ENCODE assay signal across 8 cellular contexts in the genomic region with DNA sequence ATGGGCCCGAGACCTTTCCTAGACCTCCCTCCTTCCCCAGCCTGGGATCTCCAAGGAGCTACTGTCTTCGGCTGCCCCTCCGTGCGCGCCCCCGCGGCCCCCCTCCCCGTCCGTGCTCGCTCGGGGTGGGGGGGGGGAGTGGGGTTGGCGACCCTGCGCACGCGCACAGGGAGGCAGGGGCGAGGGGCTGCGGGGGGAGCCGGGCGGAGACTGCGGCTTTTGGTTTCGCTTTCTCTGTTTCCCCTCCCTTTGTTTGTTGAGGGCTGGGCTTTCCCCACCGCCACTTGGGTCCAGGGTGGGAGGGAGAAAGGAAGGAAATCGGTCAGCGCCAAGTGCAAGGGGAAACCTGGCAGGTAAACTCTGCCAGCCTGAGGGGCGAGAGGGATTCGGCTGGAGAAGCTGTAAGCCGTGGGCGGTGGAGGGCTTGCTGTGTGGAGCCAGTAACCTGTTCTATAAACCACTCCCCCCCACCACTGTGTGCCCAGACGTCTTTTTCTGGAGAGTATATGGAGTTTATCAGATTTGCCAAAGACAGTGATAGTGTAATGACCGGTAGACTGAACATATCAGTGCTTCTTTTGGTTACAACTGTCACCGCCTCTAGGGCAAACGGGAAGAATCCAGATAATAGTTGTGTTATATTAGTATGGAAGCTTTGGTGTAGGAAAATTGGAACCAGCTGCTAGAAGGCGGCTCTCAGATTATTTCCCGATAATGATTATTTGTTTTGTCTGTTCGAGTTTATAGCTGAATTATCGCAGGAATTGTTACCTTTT. TPM values are rescaled to one million over a fixed set of nuclear protein-coding genes. Genes with fewer than 3 reads are reported as not detected.
DNase-seq lines count a peak whose midpoint lies in the region; ATAC-seq and TF ChIP-seq lines count a peak whose summit lies in the region.

No MANE protein-coding gene starts in this region.

- TF ChIP-seq RAD21 in IMR-90 (IDR thresholded peaks at IDR 0.05; ENCODE audit: low read length), result no peak

- peak overlapping the region; percentile 75 for H3K56ac ChIP-seq in IMR-90 (ENCODE audit: extremely low read depth, insufficient read depth, low read length)

- no peak for TF ChIP-seq EP300 in ovary (IDR thresholded peaks at IDR 0.05)

- peak overlapping the region; percentile 96 for H3K14ac ChIP-seq in IMR-90 (replicated peaks; ENCODE audit: low read depth, low read length)

- peak overlapping the region; percentile 97 for H3K23ac ChIP-seq in IMR-90 (ENCODE audit: low read depth, low read length)

- ATAC-seq in GM21526 (IDR thresholded peaks at IDR 0.05; ENCODE audit: low FRiP score, unreplicated experiment) (peak; percentile 24), IMR-90 (ENCODE audit: low read depth) (peak; percentile 50)

- no peaks in the 10 kb centered on the region for H3K27me3 ChIP-seq in IMR-90 (ENCODE audit: control insufficient read depth, insufficient read depth, low read length)
- H3K27me3 ChIP-seq in SJCRH30, result no peaks in the 10 kb centered on the region
- no peaks in the 10 kb centered on the region for H3K27me3 ChIP-seq in ovary
- H3K27me3 ChIP-seq in thyroid gland, result no peaks in the 10 kb centered on the region

- intact Hi-C loops in IMR-90 (cut with micrococcal nuclease) (no loop called here), ovary (cut with DNase I) (loop anchor here in 1 of 4 donors (2.0 to 10.0 kb wide), 2 partner anchors 25 to 471 kb away; partner anchors contain the start of genes APTX, SMIM27 and TOPORS), thyroid gland (cut with DNase I) (no loop called here)

- peak overlapping the region; percentile 87 for H2AK5ac ChIP-seq in IMR-90 (ENCODE audit: low read depth, low read length)

- peaks cover 5% of the 10 kb centered on the region for H3K9me1 ChIP-seq in IMR-90 (ENCODE audit: insufficient read depth, low read length)

- TSS peak; percentile 52 for BruUV-seq in IMR-90 (replicated peaks; lab: Mats Ljungman, UMichigan)

- H3K79me1 ChIP-seq in IMR-90 (ENCODE audit: low read depth in 1 of 2, low read length in 2 of 2), result peaks cover 28 to 45% of the 10 kb centered on the region in 2 experiments

- no peak overlapping the region; the same call in 2 of the 3 replicates for H2BK15ac ChIP-seq in IMR-90 (ENCODE audit: low read depth, low read length)

- H3K4me3 ChIP-seq in IMR-90 (ENCODE audit: insufficient read depth, low read depth, low read length) (peak overlapping the region; percentile 90), SJCRH30 (peak overlapping the region; percentile 100), ovary (peak overlapping the region; percentile 89), thyroid gland (replicated peaks in 1 of 3) (peak overlapping the region; percentile 91 to 99 (median 99))

- H3K36me3 ChIP-seq in IMR-90 (ENCODE audit: control insufficient read depth, insufficient read depth, low read length) (peaks cover 13% of the 10 kb centered on the region), SJCRH30 (peaks cover 47% of the 10 kb centered on the region), ovary (no peaks in the 10 kb centered on the region), thyroid gland (peaks cover 12 to 23% of the 10 kb centered on the region in 2 donors)

- dilution Hi-C loops in IMR-90 (cut with HindIII; ENCODE audit: low sequenced_read_pairs, unreplicated experiment), result no loop called here

- peak overlapping the region; percentile 89 for H3K27ac ChIP-seq in IMR-90 (ENCODE audit: insufficient read depth, low read length)
- H3K27ac ChIP-seq in SJCRH30, result peak overlapping the region; percentile 89
- H3K27ac ChIP-seq in ovary, result peak overlapping the region; percentile 99
- peak overlapping the region; percentile 94 to 100 (median 100) for H3K27ac ChIP-seq in thyroid gland

- peak overlapping the region; percentile 87 to 98; a peak in 2 of 4 replicates for H4K8ac ChIP-seq in IMR-90 (ENCODE audit: low read depth in 2 of 2, low read length in 2 of 2)

- peak overlapping the region; percentile 36 for H3K18ac ChIP-seq in IMR-90 (ENCODE audit: low read depth, low read length)

- H3K9me3 ChIP-seq in IMR-90 (ENCODE audit: control insufficient read depth, insufficient read depth, low read length), result no peaks in the 10 kb centered on the region
- no peaks in the 10 kb centered on the region for H3K9me3 ChIP-seq in SJCRH30 (replicated peaks)
- H3K9me3 ChIP-seq in ovary, result no peaks in the 10 kb centered on the region
- H3K9me3 ChIP-seq in thyroid gland, result no peaks in the 10 kb centered on the region

- no peak overlapping the region for H2BK20ac ChIP-seq in IMR-90 (ENCODE audit: low read depth, low read length)

- peak overlapping the region; percentile 98 for H2AK9ac ChIP-seq in IMR-90 (replicated peaks; ENCODE audit: low read depth, low read length, poor library complexity)

- peak overlapping the region; percentile 93 for H3K9ac ChIP-seq in IMR-90 (ENCODE audit: low read depth, low read length)

- TF ChIP-seq POLR2A in IMR-90 (IDR thresholded peaks at IDR 0.05; ENCODE audit: low read depth, low read length) (no peak), ovary (IDR thresholded peaks at IDR 0.05) (no peak), thyroid gland (IDR thresholded peaks at IDR 0.05) (no peak)

- H3K4me2 ChIP-seq in IMR-90 (ENCODE audit: low read depth, low read length), result peak overlapping the region; percentile 90

- peak overlapping the region; percentile 97 for H4K91ac ChIP-seq in IMR-90 (ENCODE audit: insufficient read depth, low read depth, low read length)

- WGBS in IMR-90 (ENCODE audit: extremely low coverage in 2 of 2, insufficient read length in 1 of 2), 2 experiments, result 0% methylated on average over 3 of the region's 36 CpGs; no CpG with 5 or more reads in 1 of the 2 experiments
- 1% methylated on average over 22 to 36 of the region's 36 CpGs for whole genome bisulfite sequencing in ovary, 3 donors
- 1 to 2% methylated on average over 21 to 27 of the region's 36 CpGs for WGBS in thyroid gland, 2 donors

- H2AFZ ChIP-seq in IMR-90 (replicated peaks; ENCODE audit: low read length, poor library complexity), result peak overlapping the region; percentile 94

- H3K4ac ChIP-seq in IMR-90 (ENCODE audit: low read depth, low read length), result peak overlapping the region; percentile 94

- CTCF ChIA-PET in IMR-90 (lab: Yijun Ruan, JAX), result interaction anchor here (0.7 kb wide), 1 partner anchor 19 kb away, joined by 4 read pairs; no protein-coding TSS in a partner anchor

- POLR2A ChIA-PET in IMR-90 (lab: Charles Lee; ENCODE audit: unreplicated experiment), result interaction anchor here (0.5 to 0.6 kb wide), 2 partner anchors 24 to 349 kb away, joined by 3 to 8 read pairs; no protein-coding TSS in a partner anchor

- DNase-seq in Caki2 (ENCODE audit: low read depth), result peak; percentile 47
- DNase-seq in IMR-90, result peak; percentile 32
- peak; percentile 48 to 61 for DNase-seq in SJCRH30
- peak; percentile 85 for DNase-seq in activated naive CD4-positive, alpha-beta T cell treated with Interleukin-2 at 50 U/mL for 16 hours
- DNase-seq in glomerular visceral epithelial cell (ENCODE audit: extremely low spot score), result peak; percentile 75
- DNase-seq in ovary, result peak; percentile 58 to 79 (median 77)
- DNase-seq in thyroid gland, result peak; percentile 64 to 69

- in situ Hi-C loops in Caki2 (cut with HindIII; ENCODE audit: low pct_unique_long_range_greater_than_20kb, low sequenced_read_pairs), result no loop called here
- in situ Hi-C loops in IMR-90 (cut with MboI; ENCODE audit: low sequenced_read_pairs), result no loop called here

- H3K4me1 ChIP-seq in IMR-90 (ENCODE audit: control insufficient read depth, insufficient read depth, low read length), result peaks cover 8% of the 10 kb centered on the region
- peaks cover 6% of the 10 kb centered on the region; the same call in 1 of the 2 replicates for H3K4me1 ChIP-seq in SJCRH30
- peaks cover 5% of the 10 kb centered on the region for H3K4me1 ChIP-seq in ovary (ENCODE audit: insufficient read depth)
- H3K4me1 ChIP-seq in thyroid gland, result peaks cover 20 to 39% of the 10 kb centered on the region in 2 donors

- peak overlapping the region; percentile 34; the same call in 1 of the 2 replicates for H2BK120ac ChIP-seq in IMR-90 (ENCODE audit: low read depth, low read length)

- peak overlapping the region; percentile 24; the same call in 1 of the 2 replicates for H4K5ac ChIP-seq in IMR-90 (ENCODE audit: low read depth, low read length)

- TF ChIP-seq CTCF in IMR-90 (conservative IDR thresholded peaks at IDR 0.05; ENCODE audit: low read depth, low read length) (no peak), ovary (IDR thresholded peaks at IDR 0.05) (peak in 1 of 3 donors; percentile 3), thyroid gland (IDR thresholded peaks at IDR 0.05) (no peak)

- peaks cover 48% of the 10 kb centered on the region for H4K20me1 ChIP-seq in IMR-90 (ENCODE audit: insufficient read depth, low read length)

- H2BK5ac ChIP-seq in IMR-90 (ENCODE audit: low read depth, low read length, poor library complexity, severe bottlenecking), result peak overlapping the region; percentile 86

RNA-seq across cellular contexts. Expression of gene DNAJA1, which starts 0.7 kb away (rescaled TPM):
- 112 and 128 TPM in 2 replicates for total RNA-seq in Caki2 (2014; rRNA removed; shearing (Covaris generic); ENCODE audit: low replicate concordance)
- total RNA-seq in IMR-90 (2012; rRNA removed), result 59.5 and 109 TPM in 2 replicates
- 103 and 118 TPM in 2 replicates for polyA plus RNA-seq in IMR-90 (2012; rRNA removed)
- 19.8 and 46.7 TPM in 2 replicates for polyA plus RNA-seq in IMR-90 (2012; cell fraction: cytosol; rRNA removed)
- polyA plus RNA-seq in IMR-90 (2012; cell fraction: nucleus; rRNA removed; ENCODE audit: low replicate concordance), result 6.2 and 51.4 TPM in 2 replicates
- total RNA-seq in SJCRH30 (2014; rRNA removed; shearing (Covaris generic)), result 239 and 246 TPM in 2 replicates
- total RNA-seq in ovary, result 100 to 1,000 TPM in 4 of 7 donors, 10 to 100 TPM in 3; 66.1 to 156 (median 112) TPM
- polyA plus RNA-seq in ovary, result 100 to 1,000 TPM in 1 of 2 donors, 10 to 100 TPM in 1; 62.6 to 159 TPM
- total RNA-seq in thyroid gland, result 100 to 1,000 TPM in 2 of 4 donors, 10 to 100 TPM in 2; 81.8 to 118 (median 108) TPM

RNA-seq across cellular contexts. Expression of gene APTX, which starts 24.3 kb away (rescaled TPM):
- total RNA-seq in Caki2 (2014; rRNA removed; shearing (Covaris generic); ENCODE audit: low replicate concordance), result 20.6 and 27.3 TPM in 2 replicates
- 34.2 and 45.3 TPM in 2 replicates for total RNA-seq in IMR-90 (2012; rRNA removed)
- 28.0 and 32.6 TPM in 2 replicates for polyA plus RNA-seq in IMR-90 (2012; rRNA removed)
- polyA plus RNA-seq in IMR-90 (2012; cell fraction: cytosol; rRNA removed), result 7.8 and 18.7 TPM in 2 replicates
- polyA plus RNA-seq in IMR-90 (2012; cell fraction: nucleus; rRNA removed; ENCODE audit: low replicate concordance), result 9.2 and 59.9 TPM in 2 replicates
- total RNA-seq in SJCRH30 (2014; rRNA removed; shearing (Covaris generic)), result 32.0 and 32.3 TPM in 2 replicates
- 10 to 100 TPM; 14.9 to 31.0 (median 23.6) TPM for total RNA-seq in ovary
- polyA plus RNA-seq in ovary, result 10 to 100 TPM; 21.9 to 38.4 TPM
- 10 to 100 TPM; 20.7 to 40.2 (median 28.3) TPM for total RNA-seq in thyroid gland

RNA-seq across cellular contexts. Expression of gene SMU1, which starts 50.7 kb away (rescaled TPM):
- total RNA-seq in Caki2 (2014; rRNA removed; shearing (Covaris generic); ENCODE audit: low replicate concordance), result 23.4 and 27.3 TPM in 2 replicates
- total RNA-seq in IMR-90 (2012; rRNA removed) (36.0 and 37.8 TPM in 2 replicates), ovary (10 to 100 TPM; 14.9 to 28.6 (median 25.6) TPM), thyroid gland (10 to 100 TPM; 19.8 to 24.2 (median 22.1) TPM)
- polyA plus RNA-seq in IMR-90 (2012; rRNA removed) (8.6 and 11.1 TPM in 2 replicates), ovary (10 to 100 TPM; 12.2 to 22.3 TPM)
- polyA plus RNA-seq in IMR-90 (2012; cell fraction: cytosol; rRNA removed), result 3.0 and 4.1 TPM in 2 replicates
- 1.4 and 6.1 TPM in 2 replicates for polyA plus RNA-seq in IMR-90 (2012; cell fraction: nucleus; rRNA removed; ENCODE audit: low replicate concordance)
- 30.0 and 30.4 TPM in 2 replicates for total RNA-seq in SJCRH30 (2014; rRNA removed; shearing (Covaris generic))

Comparison
In these comparisons a context has a peak if more than half of its experiments do, and no peak if none do; other contexts are left out.
1. Peak in every context shown above with its lines: DNase-seq, ATAC-seq, H3K4me3 ChIP-seq and H3K27ac ChIP-seq.
2. DNase-seq: peak in every context shown above with its lines; median percentile 85 in activated naive CD4-positive, alpha-beta T cell treated with Interleukin-2 at 50 U/mL for 16 hours; 77 in ovary; 75 in glomerular visceral epithelial cell; 66 in thyroid gland; 54 in SJCRH30; 47 in Caki2; 32 in IMR-90.